In genomic region chr1:177571485-177572076, GRCh38 we compare ENCODE assay signal across 12 cellular contexts.
DNase-seq lines count a peak whose midpoint lies in the region; ATAC-seq and TF ChIP-seq lines count a peak whose summit lies in the region.
"Had no signal": no experiment of that assay in that cellular context is flagged by ENCODE, and none has a peak within 500 bp of the region (broad histone marks: within the 10 kb centered on the region; RNA-seq: fewer than 3 reads in every experiment).

No MANE protein-coding gene starts in this region.

- TF ChIP-seq CTCF in fibroblast of pulmonary artery (IDR thresholded peaks at IDR 0.05; ENCODE audit: low read length, missing control alignments) = no peak

- DNase-seq in HuH-7 (ENCODE audit: low spot score) = peak; percentile 36
- DNase-seq in NCI-H1092 treated with DMSO at 0.1 percent for 48 hours (lab: John Stamatoyannopoulos, UW) = peak; percentile 44
- peak; percentile 51 for DNase-seq in fibroblast of pulmonary artery (ENCODE audit: low read depth)
- DNase-seq in lung microvascular endothelial cell (ENCODE audit: low read depth in 2 of 2) = peak; percentile 3 to 64
- DNase-seq in NCI-H2171 treated with DMSO at 0.1 percent for 48 hours (lab: John Stamatoyannopoulos, UW) = no peak
- no peak for DNase-seq in T-helper 2 cell
- DNase-seq in ecto neural progenitor cell (ENCODE audit: low spot score) = no peak
- DNase-seq: NCI-H187, NCI-H774, PC-9, SW 1271 had no signal

- H3K4me3 ChIP-seq in fibroblast of pulmonary artery (replicated peaks; ENCODE audit: low read depth, low read length) = no peak overlapping the region
- H3K4me3 ChIP-seq: PC-9 had no signal

- no peak for ATAC-seq in HG03565 (IDR thresholded peaks at IDR 0.05; ENCODE audit: unreplicated experiment)

Comparison
In these comparisons a context has a peak if more than half of its experiments do, and no peak if none do; other contexts are left out.
1. DNase-seq: peak in HuH-7 (single experiment), NCI-H1092 treated with DMSO at 0.1 percent for 48 hours (single experiment), fibroblast of pulmonary artery (single experiment) and lung microvascular endothelial cell (2 of 2); none in NCI-H2171 treated with DMSO at 0.1 percent for 48 hours (single experiment), T-helper 2 cell (0 of 5) and ecto neural progenitor cell (single experiment).